ENCODE assay signal across 18 cellular contexts in the genomic region with DNA sequence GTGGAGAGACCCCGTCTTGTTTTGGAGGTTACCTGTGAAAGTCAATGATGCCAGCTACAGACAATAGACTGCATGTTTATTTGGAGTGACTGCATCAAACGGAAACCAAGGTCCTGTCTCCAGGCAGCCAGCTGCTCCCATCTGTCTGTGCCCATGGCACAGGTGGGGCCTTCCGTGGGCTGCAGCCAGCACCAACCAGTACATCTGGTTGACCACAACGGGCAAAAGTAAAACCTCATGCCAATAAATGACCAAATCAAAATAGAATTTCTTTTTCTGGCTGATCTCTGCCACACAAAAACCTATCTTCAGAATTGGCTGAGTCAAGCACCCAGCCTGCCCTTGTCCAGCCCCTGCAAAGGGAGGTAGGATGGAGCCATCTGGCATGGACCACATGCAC. TPM values are rescaled to one million over a fixed set of nuclear protein-coding genes. Genes with fewer than 3 reads are reported as not detected.
"Had no signal": no experiment of that assay in that cellular context is flagged by ENCODE, and none has a peak within 500 bp of the region (broad histone marks: within the 10 kb centered on the region; RNA-seq: fewer than 3 reads in every experiment).

No MANE protein-coding gene starts in this region.

- H3K9me3 Mint-ChIP-seq: activated T-cell treated with anti-CD3 and anti-CD28 coated beads, Interleukin-2, amount 50 U/mL, for 4 hours; dendritic cell treated with granulocyte-macrophage colony-stimulating factor and Interleukin-4, amounts not matched to agents 40 ng/mL and 50 ng/mL, for 4 days; stimulated activated naive B cell treated with anti-CD40 and anti-IgM and Interleukin-4, amounts not matched to agents 10 μg/mL and 1 μg/mL and 100 μg/mL, for 72 hours had no signal

- H3K4me1 Mint-ChIP-seq: stimulated activated naive B cell treated with anti-CD40 and anti-IgM and Interleukin-4, amounts not matched to agents 10 μg/mL and 1 μg/mL and 100 μg/mL, for 72 hours had no signal

- ATAC-seq: activated CD4-positive, CD25-positive, alpha-beta regulatory T cell treated with anti-CD3 and anti-CD28 coated beads, Interleukin-2, amount 50 U/mL, for 24 hours; activated T-cell treated with anti-CD3 and anti-CD28 coated beads, Interleukin-2, amount 50 U/mL, for 4 hours; esophagus mucosa; gastrocnemius medialis; left lobe of liver; right lobe of liver; stimulated activated naive B cell treated with anti-CD40 and anti-IgM and Interleukin-4, amounts not matched to agents 10 μg/mL and 1 μg/mL and 100 μg/mL, for 72 hours had no signal

- DNase-seq: activated CD4-positive, alpha-beta T cell treated with anti-CD3 and anti-CD28 coated beads, Interleukin-2, amount 50 U/mL, for 1 hour; activated CD8-positive, alpha-beta memory T cell treated with anti-CD3 and anti-CD28 coated beads, Interleukin-2, amount 50 U/mL, for 4 hours; activated naive CD4-positive, alpha-beta T cell treated with anti-CD3 and anti-CD28 coated beads, Interleukin-2, amount 50 U/mL, for 16 hours; activated T-cell treated with anti-CD3 and anti-CD28 coated beads, Interleukin-2, amount 50 U/mL, for 4 hours; adrenal gland; cerebellar nuclear complex; effector CD8-positive, alpha-beta T cell; gastrocnemius medialis; psoas muscle; stimulated activated naive B cell treated with anti-CD40 and anti-IgM and Interleukin-4, amounts not matched to agents 10 μg/mL and 1 μg/mL and 100 μg/mL, for 72 hours; T1000; upper lobe of left lung had no signal

- H3K36me3 Mint-ChIP-seq: stimulated activated naive B cell treated with anti-CD40 and anti-IgM and Interleukin-4, amounts not matched to agents 10 μg/mL and 1 μg/mL and 100 μg/mL, for 72 hours had no signal

- H3K27ac Mint-ChIP-seq: dendritic cell treated with granulocyte-macrophage colony-stimulating factor and Interleukin-4, amounts not matched to agents 40 ng/mL and 50 ng/mL, for 4 days; stimulated activated naive B cell treated with anti-CD40 and anti-IgM and Interleukin-4, amounts not matched to agents 10 μg/mL and 1 μg/mL and 100 μg/mL, for 72 hours had no signal

- H3K4me3 Mint-ChIP-seq: activated T-cell treated with anti-CD3 and anti-CD28 coated beads, Interleukin-2, amount 50 U/mL, for 4 hours; dendritic cell treated with granulocyte-macrophage colony-stimulating factor and Interleukin-4, amounts not matched to agents 40 ng/mL and 50 ng/mL, for 4 days; stimulated activated naive B cell treated with anti-CD40 and anti-IgM and Interleukin-4, amounts not matched to agents 10 μg/mL and 1 μg/mL and 100 μg/mL, for 72 hours had no signal

RNA-seq across cellular contexts. Expression of gene DLL1, which starts 33.5 kb away (rescaled TPM):
- total RNA-seq: T-helper 1 cell treated with Interleukin-12 subunit alpha and Interleukin-12 subunit beta and Interleukin-4 antibody, amounts not matched to agents 30 ng/mL and 1 ng/mL, for 36 hours had no signal
